19 cellular contexts compared by ENCODE assay signal in genomic region chr6:84785676-84786075, GRCh38. TPM values are rescaled to one million over a fixed set of nuclear protein-coding genes. Genes with fewer than 3 reads are reported as not detected.
"Had no signal": no experiment of that assay in that cellular context is flagged by ENCODE, and none has a peak within 500 bp of the region (broad histone marks: within the 10 kb centered on the region; RNA-seq: fewer than 3 reads in every experiment).

No MANE protein-coding gene starts in this region.

- H3K4me2 ChIP-seq: smooth muscle cell had no signal

- H3K36me3 Mint-ChIP-seq: memory B cell, mesothelial cell of epicardium, natural killer cell had no signal

- H3K4me3 Mint-ChIP-seq: dendritic cell treated with granulocyte-macrophage colony-stimulating factor and Interleukin-4, amounts not matched to agents 40 ng/mL and 50 ng/mL, for 4 days; memory B cell; mesothelial cell of epicardium; natural killer cell; neural crest cell had no signal

- H3K4me1 ChIP-seq: esophagus squamous epithelium, gastroesophageal sphincter, left ventricle myocardium inferior, lower lobe of right lung, right atrium auricular region, sigmoid colon had no signal

- H3K4me3 ChIP-seq: esophagus squamous epithelium, gastroesophageal sphincter, left ventricle myocardium inferior, lower lobe of right lung, ovary, right atrium auricular region, sigmoid colon, smooth muscle cell had no signal

- H3K27me3 ChIP-seq: ovary, right atrium auricular region had no signal

- H3K4me1 Mint-ChIP-seq: memory B cell, mesothelial cell of epicardium, natural killer cell, neural crest cell had no signal

- H3K36me3 ChIP-seq: esophagus squamous epithelium, gastroesophageal sphincter, left ventricle myocardium inferior, lower lobe of right lung, ovary, right atrium auricular region, sigmoid colon had no signal

- H3K9me3 Mint-ChIP-seq: dendritic cell treated with granulocyte-macrophage colony-stimulating factor and Interleukin-4, amounts not matched to agents 40 ng/mL and 50 ng/mL, for 4 days; neural crest cell had no signal

- DNase-seq: esophagus squamous epithelium; glutamatergic neuron; kidney; left cardiac atrium; left ventricle myocardium inferior; lower lobe of right lung; natural killer cell; ovary; sigmoid colon; stimulated activated CD4-positive, alpha-beta T cell treated with anti-CD3 and anti-CD28 coated beads, Interleukin-2, amount 100 ng/mL, for 48 hours; stimulated activated naive CD4-positive, alpha-beta T cell treated with Interleukin-2 at 50 U/mL for 16 hours; trophoblast cell had no signal

- ATAC-seq: gastroesophageal sphincter, lower lobe of right lung, natural killer cell had no signal

- H3K27ac Mint-ChIP-seq: dendritic cell treated with granulocyte-macrophage colony-stimulating factor and Interleukin-4, amounts not matched to agents 40 ng/mL and 50 ng/mL, for 4 days; memory B cell; mesothelial cell of epicardium; natural killer cell had no signal

- H3K27ac ChIP-seq: esophagus squamous epithelium, gastroesophageal sphincter, left ventricle myocardium inferior, lower lobe of right lung, ovary, right atrium auricular region, sigmoid colon had no signal

- H3K27me3 Mint-ChIP-seq: memory B cell had no signal

RNA-seq across cellular contexts. Expression of gene TBX18, which starts 21.3 kb away (rescaled TPM):
- total RNA-seq: natural killer cell had no signal
